In the genomic region with DNA sequence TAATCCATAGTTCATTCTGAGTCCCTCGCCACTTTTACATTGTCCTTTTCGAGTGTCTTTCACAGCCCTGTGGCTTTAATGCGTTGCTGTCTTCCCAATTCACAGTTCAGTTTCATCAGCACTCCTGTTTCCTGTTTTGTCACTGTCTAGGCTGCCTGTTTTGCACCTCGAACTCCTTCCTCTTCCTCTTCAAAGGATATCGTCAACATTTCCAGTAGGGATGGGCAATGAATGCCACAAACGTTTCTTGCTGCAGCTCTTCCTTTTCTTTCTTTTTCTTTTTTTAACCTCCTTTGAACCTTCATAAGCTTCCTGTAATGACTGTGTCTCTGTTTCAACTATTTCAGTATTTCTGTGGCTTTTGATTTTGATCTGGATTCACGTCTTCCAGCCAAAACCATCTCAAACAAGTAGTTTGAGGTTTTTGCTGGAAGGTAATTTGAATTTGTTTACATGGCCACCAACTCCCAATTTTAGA, we compare ENCODE assay signal across 2 cellular contexts.
TF ChIP-seq lines count a peak whose summit lies in the region.

No MANE protein-coding gene starts in this region.

TF ChIP-seq in SK-N-SH, 30 proteins besides CTCF, POLR2A, EP300 and RAD21 (continued from another document):
- no peak for TF ChIP-seq EZH2phosphoT487 (IDR thresholded peaks at IDR 0.05; ENCODE audit: borderline replicate concordance, low read depth)
- TF ChIP-seq, protein P1, sequence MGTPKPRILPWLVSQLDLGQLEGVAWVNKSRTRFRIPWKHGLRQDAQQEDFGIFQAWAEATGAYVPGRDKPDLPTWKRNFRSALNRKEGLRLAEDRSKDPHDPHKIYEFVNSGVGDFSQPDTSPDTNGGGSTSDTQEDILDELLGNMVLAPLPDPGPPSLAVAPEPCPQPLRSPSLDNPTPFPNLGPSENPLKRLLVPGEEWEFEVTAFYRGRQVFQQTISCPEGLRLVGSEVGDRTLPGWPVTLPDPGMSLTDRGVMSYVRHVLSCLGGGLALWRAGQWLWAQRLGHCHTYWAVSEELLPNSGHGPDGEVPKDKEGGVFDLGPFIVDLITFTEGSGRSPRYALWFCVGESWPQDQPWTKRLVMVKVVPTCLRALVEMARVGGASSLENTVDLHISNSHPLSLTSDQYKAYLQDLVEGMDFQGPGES (IDR thresholded peaks at IDR 0.05; ENCODE audit: low read depth, low read length) = no peak
- no peak for TF ChIP-seq SMC3 (IDR thresholded peaks at IDR 0.05; ENCODE audit: low read depth, low read length)
- TF ChIP-seq RXRA (IDR thresholded peaks at IDR 0.05; ENCODE audit: borderline replicate concordance, low read depth) = no peak
- TF ChIP-seq, protein P2, sequence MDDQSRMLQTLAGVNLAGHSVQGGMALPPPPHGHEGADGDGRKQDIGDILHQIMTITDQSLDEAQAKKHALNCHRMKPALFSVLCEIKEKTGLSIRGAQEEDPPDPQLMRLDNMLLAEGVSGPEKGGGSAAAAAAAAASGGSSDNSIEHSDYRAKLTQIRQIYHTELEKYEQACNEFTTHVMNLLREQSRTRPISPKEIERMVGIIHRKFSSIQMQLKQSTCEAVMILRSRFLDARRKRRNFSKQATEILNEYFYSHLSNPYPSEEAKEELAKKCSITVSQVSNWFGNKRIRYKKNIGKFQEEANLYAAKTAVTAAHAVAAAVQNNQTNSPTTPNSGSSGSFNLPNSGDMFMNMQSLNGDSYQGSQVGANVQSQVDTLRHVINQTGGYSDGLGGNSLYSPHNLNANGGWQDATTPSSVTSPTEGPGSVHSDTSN (IDR thresholded peaks at IDR 0.05) = no peak
- TF ChIP-seq, protein P3, sequence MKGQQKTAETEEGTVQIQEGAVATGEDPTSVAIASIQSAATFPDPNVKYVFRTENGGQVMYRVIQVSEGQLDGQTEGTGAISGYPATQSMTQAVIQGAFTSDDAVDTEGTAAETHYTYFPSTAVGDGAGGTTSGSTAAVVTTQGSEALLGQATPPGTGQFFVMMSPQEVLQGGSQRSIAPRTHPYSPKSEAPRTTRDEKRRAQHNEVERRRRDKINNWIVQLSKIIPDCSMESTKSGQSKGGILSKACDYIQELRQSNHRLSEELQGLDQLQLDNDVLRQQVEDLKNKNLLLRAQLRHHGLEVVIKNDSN (IDR thresholded peaks at IDR 0.05; ENCODE audit: borderline replicate concordance, low read depth) = no peak
- no peak for TF ChIP-seq TCF12 (IDR thresholded peaks at IDR 0.05)
- TF ChIP-seq GABPA (IDR thresholded peaks at IDR 0.05; ENCODE audit: low read depth) = no peak

TF ChIP-seq in SK-N-SH treated with all-trans-retinoic acid at 6 μM for 48 hours, 23 proteins besides CTCF, POLR2A, EP300 and RAD21 (continued from another document):
- TF ChIP-seq, protein P4, sequence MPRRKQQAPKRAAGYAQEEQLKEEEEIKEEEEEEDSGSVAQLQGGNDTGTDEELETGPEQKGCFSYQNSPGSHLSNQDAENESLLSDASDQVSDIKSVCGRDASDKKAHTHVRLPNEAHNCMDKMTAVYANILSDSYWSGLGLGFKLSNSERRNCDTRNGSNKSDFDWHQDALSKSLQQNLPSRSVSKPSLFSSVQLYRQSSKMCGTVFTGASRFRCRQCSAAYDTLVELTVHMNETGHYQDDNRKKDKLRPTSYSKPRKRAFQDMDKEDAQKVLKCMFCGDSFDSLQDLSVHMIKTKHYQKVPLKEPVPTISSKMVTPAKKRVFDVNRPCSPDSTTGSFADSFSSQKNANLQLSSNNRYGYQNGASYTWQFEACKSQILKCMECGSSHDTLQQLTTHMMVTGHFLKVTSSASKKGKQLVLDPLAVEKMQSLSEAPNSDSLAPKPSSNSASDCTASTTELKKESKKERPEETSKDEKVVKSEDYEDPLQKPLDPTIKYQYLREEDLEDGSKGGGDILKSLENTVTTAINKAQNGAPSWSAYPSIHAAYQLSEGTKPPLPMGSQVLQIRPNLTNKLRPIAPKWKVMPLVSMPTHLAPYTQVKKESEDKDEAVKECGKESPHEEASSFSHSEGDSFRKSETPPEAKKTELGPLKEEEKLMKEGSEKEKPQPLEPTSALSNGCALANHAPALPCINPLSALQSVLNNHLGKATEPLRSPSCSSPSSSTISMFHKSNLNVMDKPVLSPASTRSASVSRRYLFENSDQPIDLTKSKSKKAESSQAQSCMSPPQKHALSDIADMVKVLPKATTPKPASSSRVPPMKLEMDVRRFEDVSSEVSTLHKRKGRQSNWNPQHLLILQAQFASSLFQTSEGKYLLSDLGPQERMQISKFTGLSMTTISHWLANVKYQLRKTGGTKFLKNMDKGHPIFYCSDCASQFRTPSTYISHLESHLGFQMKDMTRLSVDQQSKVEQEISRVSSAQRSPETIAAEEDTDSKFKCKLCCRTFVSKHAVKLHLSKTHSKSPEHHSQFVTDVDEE (CRISPR knock-in tag; IDR thresholded peaks at IDR 0.05) = no peak
- TF ChIP-seq, protein P5, sequence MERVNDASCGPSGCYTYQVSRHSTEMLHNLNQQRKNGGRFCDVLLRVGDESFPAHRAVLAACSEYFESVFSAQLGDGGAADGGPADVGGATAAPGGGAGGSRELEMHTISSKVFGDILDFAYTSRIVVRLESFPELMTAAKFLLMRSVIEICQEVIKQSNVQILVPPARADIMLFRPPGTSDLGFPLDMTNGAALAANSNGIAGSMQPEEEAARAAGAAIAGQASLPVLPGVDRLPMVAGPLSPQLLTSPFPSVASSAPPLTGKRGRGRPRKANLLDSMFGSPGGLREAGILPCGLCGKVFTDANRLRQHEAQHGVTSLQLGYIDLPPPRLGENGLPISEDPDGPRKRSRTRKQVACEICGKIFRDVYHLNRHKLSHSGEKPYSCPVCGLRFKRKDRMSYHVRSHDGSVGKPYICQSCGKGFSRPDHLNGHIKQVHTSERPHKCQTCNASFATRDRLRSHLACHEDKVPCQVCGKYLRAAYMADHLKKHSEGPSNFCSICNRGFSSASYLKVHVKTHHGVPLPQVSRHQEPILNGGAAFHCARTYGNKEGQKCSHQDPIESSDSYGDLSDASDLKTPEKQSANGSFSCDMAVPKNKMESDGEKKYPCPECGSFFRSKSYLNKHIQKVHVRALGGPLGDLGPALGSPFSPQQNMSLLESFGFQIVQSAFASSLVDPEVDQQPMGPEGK (CRISPR knock-in tag; IDR thresholded peaks at IDR 0.05; ENCODE audit: borderline replicate concordance) = no peak
- TF ChIP-seq TCF4 (CRISPR knock-in tag; IDR thresholded peaks at IDR 0.05; ENCODE audit: borderline replicate concordance) = no peak
- TF ChIP-seq ZNF8 (CRISPR knock-in tag; IDR thresholded peaks at IDR 0.05) = no peak
- no peak for TF ChIP-seq ESRRG (CRISPR knock-in tag; IDR thresholded peaks at IDR 0.05)
- no peak for TF ChIP-seq ZFP3 (CRISPR knock-in tag; IDR thresholded peaks at IDR 0.05)
- no peak for TF ChIP-seq SNAI2 (CRISPR knock-in tag; IDR thresholded peaks at IDR 0.05)
- TF ChIP-seq ARNTL (CRISPR knock-in tag; IDR thresholded peaks at IDR 0.05; ENCODE audit: borderline replicate concordance, low read depth) = no peak
